ENCODE assay signal across 8 cellular contexts in the genomic region with DNA sequence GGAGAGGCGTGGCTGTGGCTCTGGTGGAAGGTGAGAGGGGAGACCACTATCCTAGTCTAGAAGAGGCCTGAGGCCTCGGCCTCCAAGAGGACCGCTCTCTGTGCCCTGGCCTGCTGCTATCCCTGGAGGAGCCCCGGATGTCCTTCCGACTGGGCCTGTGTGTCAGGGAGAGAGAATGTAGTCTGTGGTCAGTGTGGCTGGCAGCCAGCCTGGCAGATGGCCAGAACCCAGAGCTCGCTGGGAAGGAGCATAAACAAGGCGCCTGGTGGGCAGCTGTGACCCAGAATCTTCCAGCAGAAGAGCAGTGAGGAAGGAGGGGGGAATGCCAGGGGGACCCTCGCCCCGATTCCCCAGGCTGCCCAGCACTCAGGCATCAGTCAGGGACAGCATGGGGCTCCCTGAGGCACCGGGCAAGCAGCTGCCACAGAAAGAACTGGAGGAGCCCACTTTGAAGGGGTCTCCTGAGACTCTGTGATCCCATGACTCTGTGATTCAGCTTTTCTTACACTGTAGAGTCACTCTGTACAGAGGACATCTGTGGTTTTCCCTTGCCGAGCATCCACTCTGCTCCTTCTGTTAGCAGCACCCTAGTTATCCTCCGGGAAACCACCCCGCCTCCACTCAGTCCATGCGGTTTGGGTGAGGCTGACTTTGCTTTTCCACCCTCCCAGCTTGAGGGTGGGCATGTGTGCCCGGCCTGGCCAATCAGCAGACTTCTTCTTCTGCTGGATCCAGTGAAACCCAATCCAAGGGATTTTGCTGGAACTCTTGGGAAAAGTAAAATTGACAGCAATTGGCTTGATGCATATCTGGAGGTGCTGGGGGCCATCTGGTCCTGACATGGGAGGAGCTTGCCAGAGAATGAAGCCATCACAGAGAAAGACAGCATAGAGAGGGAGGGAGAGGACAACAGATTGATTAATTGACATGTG. TPM values are rescaled to one million over a fixed set of nuclear protein-coding genes. Genes with fewer than 3 reads are reported as not detected.
DNase-seq lines count a peak whose midpoint lies in the region; ATAC-seq lines count a peak whose summit lies in the region.

No MANE protein-coding gene starts in this region.

- peak; percentile 57 for ATAC-seq in activated T-helper 17 cell treated with anti-CD3 and anti-CD28 coated beads, Interleukin-2, amount 50 U/mL, for 72 hours (replicated peaks)
- ATAC-seq in HG03457 (IDR thresholded peaks at IDR 0.05; ENCODE audit: unreplicated experiment) (no peak), HG03196 (IDR thresholded peaks at IDR 0.05; ENCODE audit: unreplicated experiment) (no peak)

- H3K27ac Mint-ChIP-seq in activated T-helper 17 cell treated with anti-CD3 and anti-CD28 coated beads, Interleukin-2, amount 50 U/mL, for 72 hours: no peak overlapping the region

- intact Hi-C loops in head of caudate nucleus (cut with DNase I): loop anchor here (2.0 kb wide), 1 partner anchor 47 kb away; a partner anchor contains a TSS

- H3K4me1 Mint-ChIP-seq in activated T-helper 17 cell treated with anti-CD3 and anti-CD28 coated beads, Interleukin-2, amount 50 U/mL, for 72 hours: no peaks in the 10 kb centered on the region

- no peak overlapping the region for H3K4me3 Mint-ChIP-seq in activated T-helper 17 cell treated with anti-CD3 and anti-CD28 coated beads, Interleukin-2, amount 50 U/mL, for 72 hours

- no peaks in the 10 kb centered on the region for H3K36me3 Mint-ChIP-seq in activated T-helper 17 cell treated with anti-CD3 and anti-CD28 coated beads, Interleukin-2, amount 50 U/mL, for 72 hours (ENCODE audit: low read depth)

- no peaks in the 10 kb centered on the region for H3K9me3 Mint-ChIP-seq in activated T-helper 17 cell treated with anti-CD3 and anti-CD28 coated beads, Interleukin-2, amount 50 U/mL, for 72 hours

- peak; percentile 100 for DNase-seq in Caki2 (ENCODE audit: low read depth)
- peak; percentile 99 for DNase-seq in M059J (ENCODE audit: low read depth)
- peak; percentile 74 to 96 (median 89) for DNase-seq in head of caudate nucleus
- peak; percentile 79 for DNase-seq in occipital lobe (lab: John Stamatoyannopoulos, UW)
- DNase-seq in GM19240 (ENCODE audit: insufficient read length, low spot score): no peak

- in situ Hi-C loops in Caki2 (cut with HindIII; ENCODE audit: low pct_unique_long_range_greater_than_20kb, low sequenced_read_pairs): no loop called here

- peaks cover 25% of the 10 kb centered on the region for H3K27me3 Mint-ChIP-seq in activated T-helper 17 cell treated with anti-CD3 and anti-CD28 coated beads, Interleukin-2, amount 50 U/mL, for 72 hours

RNA-seq across cellular contexts. Expression of a gene that starts 46.2 kb away (rescaled TPM):
- total RNA-seq in Caki2 (2014; rRNA removed; shearing (Covaris generic); ENCODE audit: low replicate concordance): 16.2 and 31.2 TPM in 2 replicates
- total RNA-seq in M059J (2014; rRNA removed; shearing (Covaris generic)): 15.7 and 19.7 TPM in 2 replicates
- total RNA-seq in activated T-helper 17 cell treated with anti-CD3 and anti-CD28 coated beads, Interleukin-2, amount 50 U/mL, for 72 hours: 10 to 100 TPM; 15.4 to 16.7 TPM
- 43.0 TPM for total RNA-seq in occipital lobe
